ENCODE assay signal across 17 cellular contexts in the genomic region with DNA sequence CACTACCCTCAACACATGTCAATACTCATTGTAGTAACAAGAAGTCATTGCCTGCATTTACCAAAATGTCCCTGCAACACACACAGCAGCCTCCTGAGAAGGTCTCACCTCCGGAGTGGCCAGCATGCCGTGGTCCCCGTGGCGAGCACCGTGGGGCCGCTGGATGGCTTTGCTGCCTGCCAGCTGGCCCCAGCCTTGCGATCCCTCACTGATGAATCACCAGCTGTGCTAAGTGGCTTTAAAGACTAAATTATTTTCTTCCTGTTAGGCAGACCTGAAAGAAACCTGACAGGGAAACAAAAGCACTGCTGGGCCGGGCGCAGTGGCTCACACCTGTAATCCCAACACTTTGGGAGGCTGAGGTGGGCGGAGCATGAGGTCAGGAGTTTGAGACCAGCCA.
DNase-seq lines count a peak whose midpoint lies in the region; ATAC-seq and TF ChIP-seq lines count a peak whose summit lies in the region.
"Had no signal": no experiment of that assay in that cellular context is flagged by ENCODE, and none has a peak within 500 bp of the region (broad histone marks: within the 10 kb centered on the region; RNA-seq: fewer than 3 reads in every experiment).

No MANE protein-coding gene starts in this region.

- H3K4me3 ChIP-seq in MG63 (no peak overlapping the region), astrocyte of the spinal cord (ENCODE audit: low read depth, low read length) (no peak overlapping the region)
- H3K4me3 ChIP-seq: gastrocnemius medialis, psoas muscle had no signal

- CTCF ChIA-PET in activated CD4-positive, alpha-beta memory T cell treated with anti-CD3 and anti-CD28 coated beads, Interleukin-2, amount 10 ng/mL, durations not matched to agents 7 days and 5 days (lab: Charles Lee) = no interaction called here

- no peak for ATAC-seq in HG03439 (IDR thresholded peaks at IDR 0.05; ENCODE audit: unreplicated experiment)
- ATAC-seq in natural killer cell treated with Interleukin-12 subunit alpha and Interleukin-12 subunit beta and Interleukin-15 and Interleukin-18, amount 100 ng/mL, for 72 hours = no peak
- ATAC-seq: gastrocnemius medialis, PC-3, psoas muscle had no signal

- no peak overlapping the region for H3K4me3 Mint-ChIP-seq in activated CD4-positive, alpha-beta memory T cell treated with anti-CD3 and anti-CD28 coated beads, Interleukin-2, amount 10 ng/mL, durations not matched to agents 7 days and 5 days
- no peak overlapping the region for H3K4me3 Mint-ChIP-seq in natural killer cell treated with Interleukin-12 subunit alpha and Interleukin-12 subunit beta and Interleukin-15 and Interleukin-18, amount 100 ng/mL, for 72 hours
- H3K4me3 Mint-ChIP-seq: B cell had no signal

- H3K36me3 Mint-ChIP-seq in activated CD4-positive, alpha-beta memory T cell treated with anti-CD3 and anti-CD28 coated beads, Interleukin-2, amount 10 ng/mL, durations not matched to agents 7 days and 5 days (ENCODE audit: low read depth) = no peaks in the 10 kb centered on the region
- H3K36me3 Mint-ChIP-seq in natural killer cell treated with Interleukin-12 subunit alpha and Interleukin-12 subunit beta and Interleukin-15 and Interleukin-18, amount 100 ng/mL, for 72 hours = no peaks in the 10 kb centered on the region

- no peak overlapping the region for H3K27ac Mint-ChIP-seq in activated CD4-positive, alpha-beta memory T cell treated with anti-CD3 and anti-CD28 coated beads, Interleukin-2, amount 10 ng/mL, durations not matched to agents 7 days and 5 days
- no peak overlapping the region for H3K27ac Mint-ChIP-seq in natural killer cell treated with Interleukin-12 subunit alpha and Interleukin-12 subunit beta and Interleukin-15 and Interleukin-18, amount 100 ng/mL, for 72 hours
- H3K27ac Mint-ChIP-seq: B cell had no signal

- POLR2A ChIA-PET in activated CD4-positive, alpha-beta memory T cell treated with anti-CD3 and anti-CD28 coated beads, Interleukin-2, amount 10 ng/mL, durations not matched to agents 7 days and 5 days (lab: Charles Lee) = no interaction called here

- TF ChIP-seq CTCF in astrocyte of the spinal cord (IDR thresholded peaks at IDR 0.05; ENCODE audit: low read depth, low read length) = no peak

- H3K9me3 ChIP-seq in MG63 = no peaks in the 10 kb centered on the region
- H3K9me3 ChIP-seq: gastrocnemius medialis, psoas muscle had no signal

- peak; percentile 55 for DNase-seq in Daoy (ENCODE audit: low read depth)
- DNase-seq in MG63 = peak; percentile 46
- peak; percentile 52 for DNase-seq in astrocyte of the spinal cord (ENCODE audit: low read depth, low spot score)
- DNase-seq in myocyte (ENCODE audit: low read depth) = peak; percentile 20
- DNase-seq in hypothalamus (lab: John Stamatoyannopoulos, UW) = no peak
- DNase-seq in activated CD4-positive, alpha-beta memory T cell treated with anti-CD3 and anti-CD28 coated beads, Interleukin-2, amount 10 ng/mL, durations not matched to agents 7 days and 5 days = no peak
- no peak for DNase-seq in natural killer cell treated with Interleukin-12 subunit alpha and Interleukin-12 subunit beta and Interleukin-15 and Interleukin-18, amount 100 ng/mL, for 72 hours (ENCODE audit: low spot score)
- DNase-seq: activated CD8-positive, alpha-beta memory T cell treated with anti-CD3 and anti-CD28 coated beads for 24 hours; activated effector memory CD4-positive, alpha-beta T cell treated with Interleukin-2 at 50 U/mL for 16 hours; effector memory CD4-positive, alpha-beta T cell; gastrocnemius medialis; islet precursor cell; NCI-H446; PC-3; psoas muscle had no signal

- peaks cover 2% of the 10 kb centered on the region for H3K9me3 Mint-ChIP-seq in activated CD4-positive, alpha-beta memory T cell treated with anti-CD3 and anti-CD28 coated beads, Interleukin-2, amount 10 ng/mL, durations not matched to agents 7 days and 5 days
- H3K9me3 Mint-ChIP-seq in natural killer cell treated with Interleukin-12 subunit alpha and Interleukin-12 subunit beta and Interleukin-15 and Interleukin-18, amount 100 ng/mL, for 72 hours = no peaks in the 10 kb centered on the region

- no peaks in the 10 kb centered on the region for H3K4me1 Mint-ChIP-seq in activated CD4-positive, alpha-beta memory T cell treated with anti-CD3 and anti-CD28 coated beads, Interleukin-2, amount 10 ng/mL, durations not matched to agents 7 days and 5 days
- no peaks in the 10 kb centered on the region for H3K4me1 Mint-ChIP-seq in natural killer cell treated with Interleukin-12 subunit alpha and Interleukin-12 subunit beta and Interleukin-15 and Interleukin-18, amount 100 ng/mL, for 72 hours (ENCODE audit: low read depth in 2 of 2)
- H3K4me1 Mint-ChIP-seq: B cell had no signal

- no peaks in the 10 kb centered on the region for H3K27me3 ChIP-seq in MG63
- H3K27me3 ChIP-seq: gastrocnemius medialis had no signal

- H3K36me3 ChIP-seq in MG63 = no peaks in the 10 kb centered on the region
- H3K36me3 ChIP-seq: gastrocnemius medialis had no signal

- in situ Hi-C loops in astrocyte of the spinal cord (cut with HindIII; ENCODE audit: low sequenced_read_pairs) = no loop called here

- H3K27me3 Mint-ChIP-seq in activated CD4-positive, alpha-beta memory T cell treated with anti-CD3 and anti-CD28 coated beads, Interleukin-2, amount 10 ng/mL, durations not matched to agents 7 days and 5 days = no peaks in the 10 kb centered on the region
- H3K27me3 Mint-ChIP-seq in natural killer cell treated with Interleukin-12 subunit alpha and Interleukin-12 subunit beta and Interleukin-15 and Interleukin-18, amount 100 ng/mL, for 72 hours = no peaks in the 10 kb centered on the region
- H3K27me3 Mint-ChIP-seq: B cell had no signal

Comparison
In these comparisons a context has a peak if more than half of its experiments do, and no peak if none do; other contexts are left out.
1. DNase-seq: peak in Daoy (single experiment), MG63 (single experiment), astrocyte of the spinal cord (single experiment) and myocyte (single experiment); none in hypothalamus (0 of 51), activated CD4-positive, alpha-beta memory T cell treated with anti-CD3 and anti-CD28 coated beads, Interleukin-2, amount 10 ng/mL, durations not matched to agents 7 days and 5 days (single experiment) and natural killer cell treated with Interleukin-12 subunit alpha and Interleukin-12 subunit beta and Interleukin-15 and Interleukin-18, amount 100 ng/mL, for 72 hours (single experiment).